6 cellular contexts compared by ENCODE assay signal in the genomic region with DNA sequence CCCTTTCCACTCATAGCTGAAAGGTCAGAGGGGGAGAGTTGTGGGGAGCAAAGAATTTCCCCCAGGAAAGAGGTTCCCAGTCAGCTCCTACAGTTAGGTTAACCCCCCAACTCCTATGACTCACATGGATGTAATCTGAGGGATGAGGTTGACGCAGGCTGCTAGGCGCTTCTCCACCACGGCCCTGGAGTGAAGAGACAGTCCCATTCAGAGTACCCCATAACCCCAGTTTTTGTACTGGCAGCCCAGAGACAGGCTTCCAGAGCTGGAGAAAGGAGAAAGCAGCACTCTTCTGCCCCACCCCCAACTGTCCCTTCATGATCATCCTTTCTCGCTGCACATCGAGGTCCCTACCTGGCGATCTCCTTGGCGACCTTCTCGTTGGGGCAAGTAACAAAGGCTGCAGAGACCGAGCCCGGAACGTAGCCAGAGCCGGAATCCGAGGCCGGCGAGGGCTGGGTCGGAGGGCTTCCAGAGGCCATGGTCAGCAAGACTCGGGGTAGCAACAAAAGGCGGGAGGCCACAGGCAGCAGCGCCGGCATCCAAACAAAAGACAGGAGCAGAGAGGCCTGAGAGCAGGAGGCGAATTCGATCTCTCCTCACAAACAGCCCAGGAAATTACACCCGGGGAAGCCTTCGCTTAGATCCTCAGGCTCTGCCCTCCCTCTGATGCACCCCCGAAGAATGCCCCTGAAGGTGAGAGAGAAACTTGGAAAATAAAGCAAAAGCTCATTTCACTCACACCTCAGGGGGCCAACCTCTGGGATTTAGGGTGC. TPM values are rescaled to one million over a fixed set of nuclear protein-coding genes. Genes with fewer than 3 reads are reported as not detected.
DNase-seq lines count a peak whose midpoint lies in the region; ATAC-seq lines count a peak whose summit lies in the region.

No MANE protein-coding gene starts in this region.

- peaks cover 78% of the 10 kb centered on the region for H3K4me1 Mint-ChIP-seq in T-helper 17 cell

- peak overlapping the region; percentile 81 for H3K27ac ChIP-seq in iPS-20b (ENCODE audit: low read length)

- no peak for DNase-seq in T-helper 17 cell
- no peak for DNase-seq in NCI-H510A treated with DMSO at 0.1 percent for 48 hours (lab: John Stamatoyannopoulos, UW)
- no peak for DNase-seq in NCI-H1105 treated with DMSO at 0.1 percent for 48 hours (lab: John Stamatoyannopoulos, UW)
- no peak for DNase-seq in NCI-H128 (lab: John Stamatoyannopoulos, UW; ENCODE audit: unreplicated experiment)

- no peaks in the 10 kb centered on the region for H3K9me3 ChIP-seq in T-helper 17 cell (ENCODE audit: control insufficient read depth, low read length, poor library complexity, severe bottlenecking)
- no peaks in the 10 kb centered on the region for H3K9me3 ChIP-seq in iPS-20b (ENCODE audit: insufficient read depth, low read depth, low read length)

- peak overlapping the region; percentile 96 for H3K9ac ChIP-seq in iPS-20b (ENCODE audit: low read depth, low read length)

- peaks cover 12% of the 10 kb centered on the region for H3K36me3 Mint-ChIP-seq in T-helper 17 cell (ENCODE audit: low read depth)

- H3K4me3 ChIP-seq in iPS-20b (ENCODE audit: low read length), result peak overlapping the region; percentile 91

- peak overlapping the region; percentile 97 for H3K4me3 Mint-ChIP-seq in T-helper 17 cell

- no peaks in the 10 kb centered on the region for H3K27me3 ChIP-seq in iPS-20b (ENCODE audit: insufficient read depth, low read length)

- peak; percentile 0 for ATAC-seq in GM18909 (IDR thresholded peaks at IDR 0.05; ENCODE audit: poor library complexity, unreplicated experiment)
- ATAC-seq in T-helper 17 cell, result no peak

- peaks cover 21% of the 10 kb centered on the region for H3K4me1 ChIP-seq in iPS-20b (ENCODE audit: insufficient read depth, low read length)

- H3K27ac Mint-ChIP-seq in T-helper 17 cell, result peak overlapping the region; percentile 100

- H3K36me3 ChIP-seq in iPS-20b (ENCODE audit: insufficient read depth, low read depth, low read length), result peaks cover 44% of the 10 kb centered on the region

- H3K27me3 Mint-ChIP-seq in T-helper 17 cell, result no peaks in the 10 kb centered on the region

RNA-seq across cellular contexts. Expression of a gene that starts 0.6 kb away (rescaled TPM):
- total RNA-seq in T-helper 17 cell, result 100 to 1,000 TPM; 195 to 196 TPM

RNA-seq across cellular contexts. Expression of a gene that starts 2.5 kb away (rescaled TPM):
- 10 to 100 TPM; 82.3 to 83.9 TPM for total RNA-seq in T-helper 17 cell

RNA-seq across cellular contexts. Expression of a gene that starts 6.5 kb away (rescaled TPM):
- total RNA-seq in T-helper 17 cell, result 100 to 1,000 TPM; 448 to 472 TPM

RNA-seq across cellular contexts. Expression of a gene that starts 25.7 kb away (rescaled TPM):
- total RNA-seq in T-helper 17 cell, result 1 to 10 TPM; 1.3 to 3.7 TPM

RNA-seq across cellular contexts. Expression of a gene that starts 37.1 kb away (rescaled TPM):
- 1 to 10 TPM; 3.9 to 4.4 TPM for total RNA-seq in T-helper 17 cell
